In genomic region chr2:74391580-74392448, GRCh38 we compare ENCODE assay signal across 8 cellular contexts. TPM values are rescaled to one million over a fixed set of nuclear protein-coding genes. Genes with fewer than 3 reads are reported as not detected.
DNase-seq lines count a peak whose midpoint lies in the region; ATAC-seq and TF ChIP-seq lines count a peak whose summit lies in the region.

No MANE protein-coding gene starts in this region.

- no peak for TF ChIP-seq POLR2A in vagina (IDR thresholded peaks at IDR 0.05)

- DNase-seq in NCI-H1694 (lab: John Stamatoyannopoulos, UW) (peak; percentile 88), amygdala (lab: John Stamatoyannopoulos, UW) (peak; percentile 42 to 96 (median 85)), right atrium auricular region (ENCODE audit: low spot score) (peak; percentile 92), putamen (ENCODE audit: low spot score) (peak; percentile 91), vagina (ENCODE audit: extremely low spot score in 2 of 2) (no peak)

- H3K27ac ChIP-seq in right atrium auricular region = peak overlapping the region; percentile 92 to 96
- peak overlapping the region; percentile 85 for H3K27ac ChIP-seq in vagina

- intact Hi-C loops in vagina (cut with DNase I) = no loop called here

- H3K27me3 Mint-ChIP-seq in T-helper 1 cell treated with Interleukin-12 subunit alpha and Interleukin-12 subunit beta and Interleukin-4 antibody, amounts not matched to agents 30 μg/mL and 1 μg/mL, for 36 hours (ENCODE audit: low read depth) = peaks cover 7% of the 10 kb centered on the region

- H3K27ac Mint-ChIP-seq in T-helper 1 cell treated with Interleukin-12 subunit alpha and Interleukin-12 subunit beta and Interleukin-4 antibody, amounts not matched to agents 30 μg/mL and 1 μg/mL, for 36 hours = peak overlapping the region; percentile 99

- no peaks in the 10 kb centered on the region for H3K9me3 Mint-ChIP-seq in T-helper 1 cell treated with Interleukin-12 subunit alpha and Interleukin-12 subunit beta and Interleukin-4 antibody, amounts not matched to agents 30 μg/mL and 1 μg/mL, for 36 hours

- no peaks in the 10 kb centered on the region for H3K36me3 ChIP-seq in right atrium auricular region
- no peaks in the 10 kb centered on the region for H3K36me3 ChIP-seq in vagina

- H3K27me3 ChIP-seq in right atrium auricular region = no peaks in the 10 kb centered on the region
- H3K27me3 ChIP-seq in vagina = no peaks in the 10 kb centered on the region

- H3K4me3 Mint-ChIP-seq in T-helper 1 cell treated with Interleukin-12 subunit alpha and Interleukin-12 subunit beta and Interleukin-4 antibody, amounts not matched to agents 30 μg/mL and 1 μg/mL, for 36 hours = peak overlapping the region; percentile 94

- peak; percentile 96 for TF ChIP-seq CTCF in GM12872 (IDR thresholded peaks at IDR 0.05; ENCODE audit: insufficient read depth, low read depth, low read length)
- peak; percentile 99 for TF ChIP-seq CTCF in right atrium auricular region (IDR thresholded peaks at IDR 0.05)
- TF ChIP-seq CTCF in vagina (IDR thresholded peaks at IDR 0.05) = peak; percentile 91 to 96 (median 95)

- H3K36me3 Mint-ChIP-seq in T-helper 1 cell treated with Interleukin-12 subunit alpha and Interleukin-12 subunit beta and Interleukin-4 antibody, amounts not matched to agents 30 μg/mL and 1 μg/mL, for 36 hours (ENCODE audit: low read depth) = no peaks in the 10 kb centered on the region

- H3K4me1 Mint-ChIP-seq in T-helper 1 cell treated with Interleukin-12 subunit alpha and Interleukin-12 subunit beta and Interleukin-4 antibody, amounts not matched to agents 30 μg/mL and 1 μg/mL, for 36 hours (ENCODE audit: low read depth) = peaks cover 9% of the 10 kb centered on the region

- no peaks in the 10 kb centered on the region for H3K9me3 ChIP-seq in right atrium auricular region
- H3K9me3 ChIP-seq in vagina = no peaks in the 10 kb centered on the region

- ATAC-seq in HG02759 (IDR thresholded peaks at IDR 0.05; ENCODE audit: unreplicated experiment) = peak; percentile 81

- H3K4me1 ChIP-seq in right atrium auricular region (peaks cover 0 to 49% of the 10 kb centered on the region in 2 donors), vagina (peaks cover 45% of the 10 kb centered on the region)

- H3K4me3 ChIP-seq in right atrium auricular region = peak overlapping the region; percentile 83 to 97
- H3K4me3 ChIP-seq in vagina = peak overlapping the region; percentile 77 to 97

RNA-seq across cellular contexts. Expression of gene DCTN1, which starts 11.7 kb away (rescaled TPM):
- 100 to 1,000 TPM in 1 of 2 donors, 10 to 100 TPM in 1; 86.5 to 102 TPM for total RNA-seq in right atrium auricular region
- 95.0 TPM for total RNA-seq in vagina

RNA-seq across cellular contexts. Expression of gene C2orf81, which starts 29.6 kb away (rescaled TPM):
- total RNA-seq in right atrium auricular region = 1 to 10 TPM in 1 of 2 donors, under 1 TPM in 1; 0.94 to 1.0 TPM
- 2.7 TPM for total RNA-seq in vagina

RNA-seq across cellular contexts. Expression of gene WDR54, which starts 29.7 kb away (rescaled TPM):
- total RNA-seq in right atrium auricular region (1 to 10 TPM in 1 of 2 donors, under 1 TPM in 1; 0.67 to 7.5 TPM), vagina (8.8 TPM)

RNA-seq across cellular contexts. Expression of gene SLC4A5, which starts 48.6 kb away (rescaled TPM):
- total RNA-seq in right atrium auricular region (1 to 10 TPM in 1 of 2 donors, under 1 TPM in 1; 0.28 to 1.3 TPM), vagina (4.4 TPM)

RNA-seq across cellular contexts. Expression of gene RTKN, which starts 49.9 kb away (rescaled TPM):
- total RNA-seq in right atrium auricular region (10 to 100 TPM; 10.4 to 15.3 TPM), vagina (24.6 TPM)

Comparison
In these comparisons a context has a peak if more than half of its experiments do, and no peak if none do; other contexts are left out.
1. DNase-seq: peak in NCI-H1694 (single experiment), amygdala (56 of 56), right atrium auricular region (single experiment) and putamen (single experiment); none in vagina (0 of 2).
2. Peak in every context shown above with its lines, with median percentiles within 50 percentile points of each other: CTCF ChIP-seq.